8 cellular contexts compared by ENCODE assay signal in the genomic region with DNA sequence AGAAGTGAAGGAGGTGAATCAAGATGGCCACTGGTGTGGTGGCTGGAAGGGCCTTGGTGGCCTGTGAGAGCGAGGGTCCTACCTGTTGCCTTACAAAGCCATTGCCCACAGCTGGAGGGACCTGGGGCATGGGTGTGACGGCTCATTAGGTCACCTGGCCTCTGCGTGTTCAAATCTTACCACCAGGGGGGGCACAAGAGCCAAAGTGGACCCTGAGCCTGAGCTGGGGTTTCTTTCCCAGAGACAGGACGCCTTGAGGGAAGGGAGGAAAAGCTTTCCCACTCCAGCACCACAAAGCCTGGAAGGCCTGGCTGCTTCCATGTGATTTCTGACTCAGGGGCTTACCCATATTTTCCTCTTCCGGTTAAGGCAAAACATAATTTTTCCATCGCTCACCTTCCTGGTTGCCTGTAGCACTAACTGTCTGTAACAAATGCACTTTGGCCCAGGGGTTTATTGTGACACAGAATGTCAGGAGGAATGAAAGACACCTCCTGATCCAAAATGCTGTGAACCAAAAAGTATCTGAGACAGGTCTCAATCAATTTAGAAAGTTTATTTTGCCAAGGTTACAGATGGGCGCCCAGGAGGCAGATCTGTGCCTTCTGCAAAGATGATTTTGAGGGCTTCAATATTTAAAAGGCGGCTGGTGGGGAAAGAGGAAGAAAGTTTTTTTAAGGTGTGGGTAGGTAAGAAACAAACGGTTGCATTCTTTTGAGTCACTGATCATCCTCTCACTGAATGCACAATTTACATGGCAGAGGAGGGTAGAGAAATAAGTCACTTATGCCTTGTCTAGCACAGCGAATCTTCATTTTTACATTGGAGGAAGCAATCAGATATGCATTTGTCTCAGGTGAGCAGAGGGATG. TPM values are rescaled to one million over a fixed set of nuclear protein-coding genes. Genes with fewer than 3 reads are reported as not detected.
DNase-seq lines count a peak whose midpoint lies in the region; ATAC-seq and TF ChIP-seq lines count a peak whose summit lies in the region.

No MANE protein-coding gene starts in this region.

- H3K27ac ChIP-seq in gastroesophageal sphincter, result peak overlapping the region in 3 of 4 donors; percentile 55 to 100 (median 74)
- peak overlapping the region; percentile 82 for H3K27ac ChIP-seq in suprapubic skin

- H3K9me3 ChIP-seq in gastroesophageal sphincter, result no peaks in the 10 kb centered on the region
- H3K9me3 ChIP-seq in suprapubic skin, result no peaks in the 10 kb centered on the region

- H3K4me3 ChIP-seq in gastroesophageal sphincter (no peak overlapping the region), suprapubic skin (no peak overlapping the region)

- no peaks in the 10 kb centered on the region for H3K9me3 Mint-ChIP-seq in osteocyte (ENCODE audit: unreplicated experiment)

- DNase-seq in GDM1 (lab: John Stamatoyannopoulos, UW) (peak; percentile 50), HuH-7.5 (ENCODE audit: low spot score) (peak; percentile 100), RPMI7951 (ENCODE audit: low read depth) (peak; percentile 84), osteocyte (ENCODE audit: extremely low spot score, unreplicated experiment) (peak; percentile 95), suprapubic skin (ENCODE audit: low spot score in 2 of 2) (peak; percentile 92 to 94)
- peak; percentile 67 for DNase-seq in activated gamma-delta T cell treated with anti-CD3 and anti-CD28 coated beads, Interleukin-2, amount 50 U/mL, for 16 hours (ENCODE audit: low read depth)

- H3K36me3 Mint-ChIP-seq in osteocyte (ENCODE audit: unreplicated experiment), result no peaks in the 10 kb centered on the region

- ATAC-seq in gastroesophageal sphincter (peak; percentile 78), GM18868 (IDR thresholded peaks at IDR 0.05; ENCODE audit: unreplicated experiment) (no peak)

- TF ChIP-seq CTCF in gastroesophageal sphincter (IDR thresholded peaks at IDR 0.05), result peak; percentile 91 to 99 (median 97)
- TF ChIP-seq CTCF in osteocyte (IDR thresholded peaks at IDR 0.05), result peak; percentile 93
- TF ChIP-seq CTCF in suprapubic skin (IDR thresholded peaks at IDR 0.05), result peak; percentile 88 to 95

- no peak for TF ChIP-seq POLR2A in gastroesophageal sphincter (IDR thresholded peaks at IDR 0.05)
- TF ChIP-seq POLR2A in suprapubic skin (IDR thresholded peaks at IDR 0.05), result no peak

- WGBS in gastroesophageal sphincter (ENCODE audit: low coverage in 1 of 2), 2 donors, result 38 to 49% methylated on average over 8 to 9 of the region's 10 CpGs
- WGBS in suprapubic skin, result 42% methylated on average over 7 of the region's 10 CpGs

- H3K36me3 ChIP-seq in gastroesophageal sphincter, result no peaks in the 10 kb centered on the region
- no peaks in the 10 kb centered on the region for H3K36me3 ChIP-seq in suprapubic skin

- H3K4me1 Mint-ChIP-seq in osteocyte (ENCODE audit: unreplicated experiment), result peaks cover 23% of the 10 kb centered on the region

- no peak overlapping the region for H3K4me3 Mint-ChIP-seq in osteocyte (ENCODE audit: unreplicated experiment)

- no peak for TF ChIP-seq EP300 in gastroesophageal sphincter (IDR thresholded peaks at IDR 0.05)
- no peak for TF ChIP-seq EP300 in suprapubic skin (IDR thresholded peaks at IDR 0.05)

- H3K27me3 Mint-ChIP-seq in osteocyte (ENCODE audit: unreplicated experiment), result no peaks in the 10 kb centered on the region

- H3K4me1 ChIP-seq in gastroesophageal sphincter (peaks cover 0 to 45% (median 16%) of the 10 kb centered on the region in 3 donors), suprapubic skin (peaks cover 51% of the 10 kb centered on the region)

- peak overlapping the region; percentile 55 for H3K27ac Mint-ChIP-seq in osteocyte (ENCODE audit: unreplicated experiment)

- H3K27me3 ChIP-seq in gastroesophageal sphincter (no peaks in the 10 kb centered on the region), suprapubic skin (no peaks in the 10 kb centered on the region)

RNA-seq across cellular contexts. Expression of gene CD9, which starts 4.3 kb away (rescaled TPM):
- 133 and 142 TPM in 2 replicates for total RNA-seq in RPMI7951 (2014; rRNA removed; shearing (Covaris generic))
- total RNA-seq in gastroesophageal sphincter (100 to 1,000 TPM; 379 to 558 (median 468) TPM), osteocyte (77.1 and 84.5 TPM in 2 replicates), suprapubic skin (100 to 1,000 TPM; 420 to 548 (median 475) TPM)

Comparison
In these comparisons a context has a peak if more than half of its experiments do, and no peak if none do; other contexts are left out.
1. DNase-seq: peak in every context shown above with its lines; median percentile 100 in HuH-7.5; 95 in osteocyte; 93 in suprapubic skin; 84 in RPMI7951; 67 in activated gamma-delta T cell treated with anti-CD3 and anti-CD28 coated beads, Interleukin-2, amount 50 U/mL, for 16 hours; 50 in GDM1.